In the genomic region with DNA sequence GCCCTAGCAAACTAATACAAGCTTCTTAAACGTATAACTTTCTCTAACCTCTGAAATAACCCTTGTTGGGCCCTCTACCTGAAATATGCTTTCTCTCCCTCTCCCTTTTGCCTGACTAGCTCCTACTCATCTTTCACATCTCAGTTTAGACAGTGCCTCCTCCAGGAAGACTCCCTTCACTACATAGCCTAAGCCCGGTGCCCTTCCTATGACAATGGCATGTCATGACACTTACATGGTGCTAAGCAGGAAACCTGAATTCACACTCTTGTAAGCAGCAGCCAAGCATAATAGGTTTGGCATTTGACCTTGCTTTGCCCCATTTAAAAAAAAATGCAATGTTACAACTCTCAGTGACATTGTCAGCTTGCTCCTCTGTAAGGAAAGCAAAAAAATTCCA, we compare ENCODE assay signal across 1 cellular context.
TF ChIP-seq lines count a peak whose summit lies in the region.

No MANE protein-coding gene starts in this region.

TF ChIP-seq in H1, 55 proteins besides CTCF, POLR2A, EP300 and RAD21 (continued from another document):
- TF ChIP-seq, protein P1, sequence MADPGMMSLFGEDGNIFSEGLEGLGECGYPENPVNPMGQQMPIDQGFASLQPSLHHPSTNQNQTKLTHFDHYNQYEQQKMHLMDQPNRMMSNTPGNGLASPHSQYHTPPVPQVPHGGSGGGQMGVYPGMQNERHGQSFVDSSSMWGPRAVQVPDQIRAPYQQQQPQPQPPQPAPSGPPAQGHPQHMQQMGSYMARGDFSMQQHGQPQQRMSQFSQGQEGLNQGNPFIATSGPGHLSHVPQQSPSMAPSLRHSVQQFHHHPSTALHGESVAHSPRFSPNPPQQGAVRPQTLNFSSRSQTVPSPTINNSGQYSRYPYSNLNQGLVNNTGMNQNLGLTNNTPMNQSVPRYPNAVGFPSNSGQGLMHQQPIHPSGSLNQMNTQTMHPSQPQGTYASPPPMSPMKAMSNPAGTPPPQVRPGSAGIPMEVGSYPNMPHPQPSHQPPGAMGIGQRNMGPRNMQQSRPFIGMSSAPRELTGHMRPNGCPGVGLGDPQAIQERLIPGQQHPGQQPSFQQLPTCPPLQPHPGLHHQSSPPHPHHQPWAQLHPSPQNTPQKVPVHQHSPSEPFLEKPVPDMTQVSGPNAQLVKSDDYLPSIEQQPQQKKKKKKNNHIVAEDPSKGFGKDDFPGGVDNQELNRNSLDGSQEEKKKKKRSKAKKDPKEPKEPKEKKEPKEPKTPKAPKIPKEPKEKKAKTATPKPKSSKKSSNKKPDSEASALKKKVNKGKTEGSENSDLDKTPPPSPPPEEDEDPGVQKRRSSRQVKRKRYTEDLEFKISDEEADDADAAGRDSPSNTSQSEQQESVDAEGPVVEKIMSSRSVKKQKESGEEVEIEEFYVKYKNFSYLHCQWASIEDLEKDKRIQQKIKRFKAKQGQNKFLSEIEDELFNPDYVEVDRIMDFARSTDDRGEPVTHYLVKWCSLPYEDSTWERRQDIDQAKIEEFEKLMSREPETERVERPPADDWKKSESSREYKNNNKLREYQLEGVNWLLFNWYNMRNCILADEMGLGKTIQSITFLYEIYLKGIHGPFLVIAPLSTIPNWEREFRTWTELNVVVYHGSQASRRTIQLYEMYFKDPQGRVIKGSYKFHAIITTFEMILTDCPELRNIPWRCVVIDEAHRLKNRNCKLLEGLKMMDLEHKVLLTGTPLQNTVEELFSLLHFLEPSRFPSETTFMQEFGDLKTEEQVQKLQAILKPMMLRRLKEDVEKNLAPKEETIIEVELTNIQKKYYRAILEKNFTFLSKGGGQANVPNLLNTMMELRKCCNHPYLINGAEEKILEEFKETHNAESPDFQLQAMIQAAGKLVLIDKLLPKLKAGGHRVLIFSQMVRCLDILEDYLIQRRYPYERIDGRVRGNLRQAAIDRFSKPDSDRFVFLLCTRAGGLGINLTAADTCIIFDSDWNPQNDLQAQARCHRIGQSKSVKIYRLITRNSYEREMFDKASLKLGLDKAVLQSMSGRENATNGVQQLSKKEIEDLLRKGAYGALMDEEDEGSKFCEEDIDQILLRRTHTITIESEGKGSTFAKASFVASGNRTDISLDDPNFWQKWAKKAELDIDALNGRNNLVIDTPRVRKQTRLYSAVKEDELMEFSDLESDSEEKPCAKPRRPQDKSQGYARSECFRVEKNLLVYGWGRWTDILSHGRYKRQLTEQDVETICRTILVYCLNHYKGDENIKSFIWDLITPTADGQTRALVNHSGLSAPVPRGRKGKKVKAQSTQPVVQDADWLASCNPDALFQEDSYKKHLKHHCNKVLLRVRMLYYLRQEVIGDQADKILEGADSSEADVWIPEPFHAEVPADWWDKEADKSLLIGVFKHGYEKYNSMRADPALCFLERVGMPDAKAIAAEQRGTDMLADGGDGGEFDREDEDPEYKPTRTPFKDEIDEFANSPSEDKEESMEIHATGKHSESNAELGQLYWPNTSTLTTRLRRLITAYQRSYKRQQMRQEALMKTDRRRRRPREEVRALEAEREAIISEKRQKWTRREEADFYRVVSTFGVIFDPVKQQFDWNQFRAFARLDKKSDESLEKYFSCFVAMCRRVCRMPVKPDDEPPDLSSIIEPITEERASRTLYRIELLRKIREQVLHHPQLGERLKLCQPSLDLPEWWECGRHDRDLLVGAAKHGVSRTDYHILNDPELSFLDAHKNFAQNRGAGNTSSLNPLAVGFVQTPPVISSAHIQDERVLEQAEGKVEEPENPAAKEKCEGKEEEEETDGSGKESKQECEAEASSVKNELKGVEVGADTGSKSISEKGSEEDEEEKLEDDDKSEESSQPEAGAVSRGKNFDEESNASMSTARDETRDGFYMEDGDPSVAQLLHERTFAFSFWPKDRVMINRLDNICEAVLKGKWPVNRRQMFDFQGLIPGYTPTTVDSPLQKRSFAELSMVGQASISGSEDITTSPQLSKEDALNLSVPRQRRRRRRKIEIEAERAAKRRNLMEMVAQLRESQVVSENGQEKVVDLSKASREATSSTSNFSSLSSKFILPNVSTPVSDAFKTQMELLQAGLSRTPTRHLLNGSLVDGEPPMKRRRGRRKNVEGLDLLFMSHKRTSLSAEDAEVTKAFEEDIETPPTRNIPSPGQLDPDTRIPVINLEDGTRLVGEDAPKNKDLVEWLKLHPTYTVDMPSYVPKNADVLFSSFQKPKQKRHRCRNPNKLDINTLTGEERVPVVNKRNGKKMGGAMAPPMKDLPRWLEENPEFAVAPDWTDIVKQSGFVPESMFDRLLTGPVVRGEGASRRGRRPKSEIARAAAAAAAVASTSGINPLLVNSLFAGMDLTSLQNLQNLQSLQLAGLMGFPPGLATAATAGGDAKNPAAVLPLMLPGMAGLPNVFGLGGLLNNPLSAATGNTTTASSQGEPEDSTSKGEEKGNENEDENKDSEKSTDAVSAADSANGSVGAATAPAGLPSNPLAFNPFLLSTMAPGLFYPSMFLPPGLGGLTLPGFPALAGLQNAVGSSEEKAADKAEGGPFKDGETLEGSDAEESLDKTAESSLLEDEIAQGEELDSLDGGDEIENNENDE (IDR thresholded peaks at IDR 0.05; ENCODE audit: insufficient replicate concordance, low read length) = no peak
